ENCODE assay signal across 8 cellular contexts in the genomic region with DNA sequence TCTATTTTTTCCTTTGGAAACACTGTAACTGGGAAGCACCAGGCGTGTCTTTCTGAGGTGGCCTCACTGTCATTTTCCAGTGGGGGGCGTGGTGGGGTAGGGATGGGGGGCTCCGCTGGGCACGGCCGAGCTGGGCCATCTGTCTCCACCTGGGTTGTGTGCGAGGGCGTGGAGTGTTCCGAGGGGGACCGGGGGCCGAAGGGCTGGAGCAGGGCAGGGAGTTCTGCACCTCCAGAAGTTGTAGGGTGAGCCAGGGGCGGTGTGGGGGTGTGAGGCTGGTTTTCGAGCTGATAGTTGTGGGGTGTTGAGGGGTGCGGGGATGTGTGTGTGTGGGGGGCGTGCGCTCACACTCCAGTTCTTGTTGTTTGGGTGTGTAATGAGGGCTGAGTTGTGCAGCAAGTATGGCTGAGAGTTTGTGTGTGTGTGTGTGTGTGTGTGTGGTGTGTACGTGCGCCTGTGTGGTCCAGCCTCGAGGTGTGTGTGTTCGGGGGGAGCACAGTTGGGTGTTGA. TPM values are rescaled to one million over a fixed set of nuclear protein-coding genes. Genes with fewer than 3 reads are reported as not detected.
DNase-seq lines count a peak whose midpoint lies in the region; ATAC-seq and TF ChIP-seq lines count a peak whose summit lies in the region.

No MANE protein-coding gene starts in this region.

- TF ChIP-seq CTCF in adrenal gland (IDR thresholded peaks at IDR 0.05) (no peak), thoracic aorta (IDR thresholded peaks at IDR 0.05) (no peak)

- DNase-seq in NCI-H2227 (lab: John Stamatoyannopoulos, UW; ENCODE audit: unreplicated experiment) (peak; percentile 60), NCI-H2227 treated with DMSO at 0.1 percent for 48 hours (lab: John Stamatoyannopoulos, UW) (no peak), adrenal gland (no peak), left kidney (ENCODE audit: low read depth, low spot score) (peak; percentile 63), thoracic aorta (ENCODE audit: low spot score) (no peak), retina (no peak)
- DNase-seq in NK-92 treated with Interleukin-12 subunit alpha and Interleukin-12 subunit beta, amount 100 ng/mL, for 24 hours (lab: John Stamatoyannopoulos, UW): no peak

- H3K9me3 ChIP-seq in adrenal gland (replicated peaks in 1 of 3) (no peaks in the 10 kb centered on the region), thoracic aorta (no peaks in the 10 kb centered on the region)

- no peak for TF ChIP-seq POLR2A in adrenal gland (IDR thresholded peaks at IDR 0.05)

- H3K4me3 ChIP-seq in adrenal gland: peak overlapping the region; percentile 18 to 85 (median 78)
- peak overlapping the region; percentile 96 for H3K4me3 ChIP-seq in thoracic aorta

- ATAC-seq in thoracic aorta (ENCODE audit: insufficient number of reproducible peaks, low FRiP score, low read depth): no peak
- no peak for ATAC-seq in HG03342 (IDR thresholded peaks at IDR 0.05; ENCODE audit: unreplicated experiment)

- H3K27me3 ChIP-seq in adrenal gland (no peaks in the 10 kb centered on the region), thoracic aorta (replicated peaks; ENCODE audit: insufficient read depth) (no peaks in the 10 kb centered on the region)

- H3K36me3 ChIP-seq in adrenal gland (replicated peaks in 1 of 2): no peaks in the 10 kb centered on the region
- no peaks in the 10 kb centered on the region for H3K36me3 ChIP-seq in thoracic aorta

- H3K4me1 ChIP-seq in adrenal gland (replicated peaks in 1 of 2) (peaks cover 0 to 4% of the 10 kb centered on the region in 2 donors), thoracic aorta (ENCODE audit: control insufficient read depth in 1 of 2, low read depth in 2 of 2) (peaks cover 14 to 29% of the 10 kb centered on the region in 2 donors)

- H3K27ac ChIP-seq in adrenal gland (peak overlapping the region in 2 of 5 donors; percentile 68 to 73), thoracic aorta (peak overlapping the region; percentile 62 to 77)

- 0 to 2% (median 1%) methylated on average over 9 to 19 of the region's 19 CpGs for WGBS in adrenal gland, 4 donors

- intact Hi-C loops in adrenal gland (cut with DNase I): no loop called here

RNA-seq across cellular contexts. Expression of gene YPEL4, which starts 10.8 kb away (rescaled TPM):
- total RNA-seq in adrenal gland: 1 to 10 TPM in 6 of 8 donors, under 1 TPM in 2; 0.18 to 4.4 (median 1.8) TPM
- 10 to 100 TPM in 1 of 3 donors, 1 to 10 TPM in 2; 1.6 to 15.7 (median 5.2) TPM for polyA plus RNA-seq in adrenal gland
- 1 to 10 TPM; 1.1 to 1.2 TPM for total RNA-seq in thoracic aorta

RNA-seq across cellular contexts. Expression of gene CLP1, which starts 18.7 kb away (rescaled TPM):
- total RNA-seq in adrenal gland (10 to 100 TPM in 7 of 8 donors, 1 to 10 TPM in 1; 6.8 to 13.6 (median 12.0) TPM), thoracic aorta (10 to 100 TPM; 15.0 TPM)
- polyA plus RNA-seq in adrenal gland: 10 to 100 TPM in 1 of 3 donors, 1 to 10 TPM in 2; 5.5 to 10.3 (median 6.5) TPM

RNA-seq across cellular contexts. Expression of gene ZDHHC5, which starts 29.0 kb away (rescaled TPM):
- 100 to 1,000 TPM in 1 of 8 donors, 10 to 100 TPM in 7; 29.6 to 111 (median 52.5) TPM for total RNA-seq in adrenal gland
- polyA plus RNA-seq in adrenal gland: 10 to 100 TPM; 28.2 to 69.4 (median 34.9) TPM
- 10 to 100 TPM; 46.0 to 53.3 TPM for total RNA-seq in thoracic aorta

RNA-seq across cellular contexts. Expression of gene SERPING1, which starts 41.4 kb away (rescaled TPM):
- total RNA-seq in adrenal gland (100 to 1,000 TPM in 7 of 8 donors, 10 to 100 TPM in 1; 96.9 to 423 (median 154) TPM), thoracic aorta (100 to 1,000 TPM; 674 to 695 TPM)
- 100 to 1,000 TPM; 157 to 353 (median 220) TPM for polyA plus RNA-seq in adrenal gland

Comparison
In these comparisons a context has a peak if more than half of its experiments do, and no peak if none do; other contexts are left out.
1. DNase-seq: peak in NCI-H2227 (single experiment) and left kidney (single experiment); none in NCI-H2227 treated with DMSO at 0.1 percent for 48 hours (single experiment), adrenal gland (0 of 7), thoracic aorta (single experiment), retina (single experiment) and NK-92 treated with Interleukin-12 subunit alpha and Interleukin-12 subunit beta, amount 100 ng/mL, for 24 hours (single experiment).